8 cellular contexts compared by ENCODE assay signal in genomic region chr3:42117175-42118008, GRCh38. TPM values are rescaled to one million over a fixed set of nuclear protein-coding genes. Genes with fewer than 3 reads are reported as not detected.
DNase-seq lines count a peak whose midpoint lies in the region; ATAC-seq, FAIRE-seq and TF ChIP-seq lines count a peak whose summit lies in the region.

No MANE protein-coding gene starts in this region.

- H3K9me3 ChIP-seq in mesodermal cell (ENCODE audit: control insufficient read depth, low read length): no peaks in the 10 kb centered on the region

- H3K4me3 ChIP-seq in dorsolateral prefrontal cortex (no peak overlapping the region), mesodermal cell (ENCODE audit: extremely low read depth, insufficient read depth, low read length, poor library complexity, severe bottlenecking) (no peak overlapping the region)

- FAIRE-seq in D721Med (lab: Jason Lieb, UNC): no peak

- ATAC-seq in HG03520 (IDR thresholded peaks at IDR 0.05; ENCODE audit: unreplicated experiment): no peak
- ATAC-seq in GM21528 (IDR thresholded peaks at IDR 0.05; ENCODE audit: low FRiP score, unreplicated experiment): no peak

- TF ChIP-seq CTCF in D721Med (IDR thresholded peaks at IDR 0.05; ENCODE audit: insufficient read depth, missing control alignments): peak; percentile 39
- TF ChIP-seq CTCF in dorsolateral prefrontal cortex (IDR thresholded peaks at IDR 0.05 in 54 of 56, conservative IDR thresholded peaks at IDR 0.05 in 2 of 56; ENCODE audit: low read depth in 1 of 56, partially characterized antibody in 56 of 56): peak in 54 of 56 donors; percentile 41 to 78 (median 60)

- H3K4me1 ChIP-seq in mesodermal cell (ENCODE audit: control insufficient read depth, insufficient read depth, low read length, poor library complexity, severe bottlenecking): peaks cover 18% of the 10 kb centered on the region

- DNase-seq in D721Med (ENCODE audit: insufficient read length, low spot score) (no peak), NCI-H2029 treated with DMSO at 0.1 percent for 48 hours (lab: John Stamatoyannopoulos, UW) (peak; percentile 78), dorsolateral prefrontal cortex (peak in 8 of 10 donors; percentile 53 to 71 (median 67)), NCI-H1436 treated with DMSO at 0.1 percent for 48 hours (lab: John Stamatoyannopoulos, UW) (no peak), epidermal melanocyte (ENCODE audit: insufficient read length, low spot score) (no peak)

- H3K27me3 ChIP-seq in dorsolateral prefrontal cortex: no peaks in the 10 kb centered on the region

- WGBS in mesodermal cell (ENCODE audit: insufficient coverage in 2 of 2), 2 experiments: 53 to 59% methylated on average over 13 of the region's 14 CpGs

- H3K36me3 ChIP-seq in mesodermal cell (ENCODE audit: control insufficient read depth, insufficient read depth, low read length): no peaks in the 10 kb centered on the region

- intact Hi-C loops in dorsolateral prefrontal cortex (cut with DNase I): loop anchor here (1.0 to 10.0 kb wide), 4 partner anchors 73 to 1533 kb away; no protein-coding TSS in a partner anchor

- H3K27ac ChIP-seq in dorsolateral prefrontal cortex (peak overlapping the region in 37 of 59 donors; percentile 2 to 67 (median 44)), mesodermal cell (ENCODE audit: low read depth, low read length, severe bottlenecking) (peak overlapping the region; percentile 47)

RNA-seq across cellular contexts. Expression of gene TRAK1, which starts 26.2 kb away (rescaled TPM):
- total RNA-seq in dorsolateral prefrontal cortex: 100 to 1,000 TPM in 2 of 120 experiments, 10 to 100 TPM in 118; 52.9 to 121 (median 72.5) TPM
- polyA plus RNA-seq in mesodermal cell (2013, experiment 1 of 2): 33.3 TPM
- 26.3 TPM for polyA plus RNA-seq in mesodermal cell (2013, experiment 2 of 2)

Comparison
In these comparisons a context has a peak if more than half of its experiments do, and no peak if none do; other contexts are left out.
1. DNase-seq: peak in NCI-H2029 treated with DMSO at 0.1 percent for 48 hours (single experiment) and dorsolateral prefrontal cortex (8 of 10); none in D721Med (single experiment), NCI-H1436 treated with DMSO at 0.1 percent for 48 hours (single experiment) and epidermal melanocyte (single experiment).